In the genomic region with DNA sequence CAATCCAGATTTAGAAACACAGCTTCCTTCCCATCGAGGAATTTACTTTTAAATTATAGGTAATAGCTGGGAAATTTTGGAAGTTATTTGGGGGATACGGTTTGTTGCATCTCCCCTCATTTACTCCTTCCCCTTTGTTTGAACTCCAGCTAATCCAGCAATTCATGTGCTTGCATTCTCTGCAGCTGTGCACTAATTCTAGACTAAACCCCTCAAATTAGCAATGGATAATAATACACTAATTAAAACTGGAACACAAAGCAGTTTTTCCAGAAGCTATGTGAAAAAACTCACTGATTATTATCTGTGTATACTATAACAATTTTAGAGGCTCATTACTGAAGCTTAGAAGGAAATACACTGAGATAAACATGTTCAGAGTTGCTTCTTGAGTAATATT, we compare ENCODE assay signal across 26 cellular contexts.
"Had no signal": no experiment of that assay in that cellular context is flagged by ENCODE, and none has a peak within 500 bp of the region (broad histone marks: within the 10 kb centered on the region; RNA-seq: fewer than 3 reads in every experiment).

No MANE protein-coding gene starts in this region.

- H3K4me3 ChIP-seq: adrenal gland, ascending aorta, thyroid gland, upper lobe of left lung, vagina had no signal

- H3K27me3 Mint-ChIP-seq: activated naive CD8-positive, alpha-beta T cell had no signal

- H3K9me3 ChIP-seq: adrenal gland, thyroid gland, upper lobe of left lung, vagina had no signal

- H3K36me3 ChIP-seq: adrenal gland, ascending aorta, thyroid gland, upper lobe of left lung, vagina had no signal

- H3K36me3 Mint-ChIP-seq: activated naive CD8-positive, alpha-beta T cell; immature natural killer cell; memory B cell; natural killer cell had no signal

- H3K27me3 ChIP-seq: adrenal gland, ascending aorta, thyroid gland, upper lobe of left lung, vagina had no signal

- H3K4me3 Mint-ChIP-seq: activated naive CD8-positive, alpha-beta T cell; activated T-cell treated with anti-CD3 and anti-CD28 coated beads, Interleukin-2, amount 50 U/mL, for 72 hours; brain; endodermal cell; immature natural killer cell; memory B cell; natural killer cell had no signal

- H3K27ac Mint-ChIP-seq: activated naive CD8-positive, alpha-beta T cell; activated T-cell treated with anti-CD3 and anti-CD28 coated beads, Interleukin-2, amount 50 U/mL, for 72 hours; brain; endodermal cell; immature natural killer cell; memory B cell; natural killer cell had no signal

- H3K9me3 Mint-ChIP-seq: immature natural killer cell, memory B cell, natural killer cell had no signal

- H3K27ac ChIP-seq: adrenal gland, ascending aorta, thyroid gland, upper lobe of left lung, vagina, VCaP had no signal

- DNase-seq: activated CD4-positive, alpha-beta T cell treated with anti-CD3 and anti-CD28 coated beads for 4 hours; activated CD4-positive, alpha-beta T cell treated with anti-CD3 and anti-CD28 coated beads, Interleukin-2, amount 50 U/mL, for 4 hours; activated effector memory CD4-positive, alpha-beta T cell treated with Interleukin-2 at 50 U/mL for 16 hours; activated naive CD4-positive, alpha-beta T cell treated with Interleukin-2 at 50 U/mL for 16 hours; activated T-cell treated with anti-CD3 and anti-CD28 coated beads for 4 hours; activated T-cell treated with anti-CD3 and anti-CD28 coated beads, Interleukin-2, amount 50 U/mL, for 72 hours; adrenal gland; endodermal cell; foreskin fibroblast; head of caudate nucleus; immature natural killer cell; kidney; natural killer cell; posterior cingulate gyrus; right cardiac atrium; stimulated activated CD4-positive, alpha-beta T cell treated with anti-CD3 and anti-CD28 coated beads, Interleukin-2, amount 100 ng/mL, for 48 hours; stimulated activated naive CD4-positive, alpha-beta T cell treated with Interleukin-2 at 50 U/mL for 16 hours; thyroid gland; upper lobe of left lung had no signal

- ATAC-seq: activated T-cell treated with anti-CD3 and anti-CD28 coated beads, Interleukin-2, amount 50 U/mL, for 72 hours; esophagus mucosa; natural killer cell; right cardiac atrium had no signal

- H3K4me1 Mint-ChIP-seq: immature natural killer cell, memory B cell, natural killer cell had no signal

- H3K4me1 ChIP-seq: adrenal gland, ascending aorta, thyroid gland, upper lobe of left lung, vagina had no signal
